Comparison of ENCODE assay signal across 9 cellular contexts in the genomic region with DNA sequence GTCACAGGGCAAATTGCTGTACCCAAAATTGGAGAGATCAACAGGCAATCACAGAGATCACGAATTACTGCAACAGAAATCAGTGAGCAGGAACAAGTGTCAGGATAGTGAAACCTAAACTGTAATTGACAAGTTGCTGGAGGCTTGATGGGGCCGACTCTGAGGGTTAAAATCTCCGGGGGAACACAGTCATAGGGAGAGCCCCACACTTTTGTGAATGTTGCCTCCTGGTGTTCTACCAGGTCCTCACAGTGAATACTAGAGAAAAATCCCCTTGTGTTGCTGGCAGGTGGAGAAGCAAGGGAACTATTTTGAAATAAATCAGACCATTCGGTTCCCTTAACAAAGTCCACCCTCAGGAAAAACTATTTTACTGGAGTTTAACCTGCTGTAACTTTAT.
DNase-seq lines count a peak whose midpoint lies in the region; ATAC-seq and TF ChIP-seq lines count a peak whose summit lies in the region.
"Had no signal": no experiment of that assay in that cellular context is flagged by ENCODE, and none has a peak within 500 bp of the region (broad histone marks: within the 10 kb centered on the region; RNA-seq: fewer than 3 reads in every experiment).

No MANE protein-coding gene starts in this region.

- ATAC-seq in heart right ventricle = no peak
- peak; percentile 95 for ATAC-seq in HG02623 (IDR thresholded peaks at IDR 0.05; ENCODE audit: unreplicated experiment)
- peak; percentile 77 for ATAC-seq in stimulated activated naive CD8-positive, alpha-beta T cell treated with anti-CD3 and anti-CD28 coated beads, Interleukin-15, Interleukin-2, amounts not matched to agents 100 U/mL and 50 U/mL, for 24 hours

- H3K27ac ChIP-seq in cardiac muscle cell (no peak overlapping the region), heart right ventricle (no peak overlapping the region), dorsolateral prefrontal cortex (no peak overlapping the region)
- H3K27ac ChIP-seq: SK-N-MC had no signal

- TF ChIP-seq CTCF in cardiac muscle cell (IDR thresholded peaks at IDR 0.05; ENCODE audit: low read depth, low read length) (peak; percentile 6), heart right ventricle (IDR thresholded peaks at IDR 0.05) (peak in 1 of 9 donors; percentile 5), dorsolateral prefrontal cortex (IDR thresholded peaks at IDR 0.05 in 54 of 56, conservative IDR thresholded peaks at IDR 0.05 in 2 of 56; ENCODE audit: low read depth in 1 of 56, partially characterized antibody in 56 of 56) (no peak)

- WGBS in heart right ventricle, 2 donors = 43 to 49% methylated on average over 4 of the region's 4 CpGs

- H3K4me3 ChIP-seq in cardiac muscle cell = no peak overlapping the region
- no peak overlapping the region for H3K4me3 ChIP-seq in heart right ventricle
- no peak overlapping the region for H3K4me3 ChIP-seq in dorsolateral prefrontal cortex
- H3K4me3 ChIP-seq: SK-N-MC had no signal

- H3K27me3 ChIP-seq in cardiac muscle cell (no peaks in the 10 kb centered on the region), heart right ventricle (no peaks in the 10 kb centered on the region), dorsolateral prefrontal cortex (no peaks in the 10 kb centered on the region)

- H3K4me1 ChIP-seq in cardiac muscle cell (ENCODE audit: low read depth) (peaks cover 5% of the 10 kb centered on the region), heart right ventricle (no peaks in the 10 kb centered on the region)

- intact Hi-C loops in heart right ventricle (cut with DNase I) = no loop called here
- intact Hi-C loops in dorsolateral prefrontal cortex (cut with DNase I) = no loop called here

- H3K36me3 ChIP-seq in cardiac muscle cell (no peaks in the 10 kb centered on the region), heart right ventricle (no peaks in the 10 kb centered on the region)

- no peak for DNase-seq in cardiac muscle cell (ENCODE audit: low read depth in 1 of 2, low spot score in 1 of 2)
- no peak for DNase-seq in heart right ventricle
- peak; percentile 32 for DNase-seq in NOMO-1 treated with DMSO at 0.1 percent for 48 hours (lab: John Stamatoyannopoulos, UW; ENCODE audit: unreplicated experiment)
- DNase-seq in stimulated activated naive CD8-positive, alpha-beta T cell treated with anti-CD3 and anti-CD28 coated beads, Interleukin-15, Interleukin-2, amounts not matched to agents 100 U/mL and 50 U/mL, for 24 hours = peak; percentile 13
- no peak for DNase-seq in cortex of kidney (lab: John Stamatoyannopoulos, UW)
- no peak for DNase-seq in dorsolateral prefrontal cortex
- DNase-seq in Ammon's horn (ENCODE audit: low spot score) = no peak

- H3K9me3 ChIP-seq in cardiac muscle cell (ENCODE audit: low read depth) (no peaks in the 10 kb centered on the region), heart right ventricle (no peaks in the 10 kb centered on the region)

Comparison
In these comparisons a context has a peak if more than half of its experiments do, and no peak if none do; other contexts are left out.
1. DNase-seq: peak in NOMO-1 treated with DMSO at 0.1 percent for 48 hours (single experiment) and stimulated activated naive CD8-positive, alpha-beta T cell treated with anti-CD3 and anti-CD28 coated beads, Interleukin-15, Interleukin-2, amounts not matched to agents 100 U/mL and 50 U/mL, for 24 hours (single experiment); none in cardiac muscle cell (0 of 2), heart right ventricle (0 of 2), cortex of kidney (single experiment), dorsolateral prefrontal cortex (0 of 10) and Ammon's horn (single experiment).
2. ATAC-seq: peak in HG02623 (single experiment) and stimulated activated naive CD8-positive, alpha-beta T cell treated with anti-CD3 and anti-CD28 coated beads, Interleukin-15, Interleukin-2, amounts not matched to agents 100 U/mL and 50 U/mL, for 24 hours (single experiment); none in heart right ventricle (0 of 8).